ENCODE assay signal across 1 cellular context in the genomic region with DNA sequence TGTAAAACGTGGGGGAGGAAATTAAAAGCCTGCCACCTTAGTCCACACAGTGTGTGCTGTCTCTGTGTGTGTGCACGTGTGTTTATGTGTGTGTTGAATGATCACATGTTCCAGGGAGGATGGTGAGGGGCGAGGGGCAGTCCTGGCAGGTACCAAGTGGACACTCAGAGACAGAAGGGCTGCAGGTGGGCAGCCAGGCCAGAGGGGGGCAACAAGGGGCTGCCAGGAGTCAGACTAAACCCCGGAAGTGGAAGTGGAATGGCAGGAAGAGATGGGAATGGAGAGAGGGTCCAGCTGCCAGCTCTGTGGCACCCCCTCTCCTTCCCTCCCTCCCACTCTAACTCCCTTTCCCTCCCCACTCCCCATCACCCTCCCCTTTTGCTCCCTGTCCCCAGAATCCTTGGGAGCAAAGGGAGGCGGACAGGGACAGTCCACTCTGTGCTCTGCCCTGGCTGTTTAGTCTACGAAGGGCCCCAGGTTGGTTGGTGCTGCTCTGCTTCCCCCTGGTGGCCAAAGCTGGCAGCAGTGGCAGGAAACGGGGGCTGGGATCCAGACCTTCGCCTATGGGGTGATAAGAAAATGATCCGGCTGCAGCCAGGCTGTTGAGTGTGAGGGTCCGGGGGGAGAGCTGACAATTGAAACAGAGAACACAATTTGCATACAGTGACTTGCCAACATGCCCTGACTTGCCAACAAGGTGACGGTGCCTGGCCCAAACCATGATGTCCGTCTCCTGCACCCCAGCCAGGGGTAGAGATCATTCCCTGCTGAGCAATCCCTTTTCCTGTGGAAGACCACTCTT.
TF ChIP-seq lines count a peak whose summit lies in the region.

No MANE protein-coding gene starts in this region.

TF ChIP-seq in A549, 52 proteins besides CTCF, POLR2A, EP300 and RAD21 (continued from another document):
- no peak for TF ChIP-seq PBX3 (IDR thresholded peaks at IDR 0.05)
- TF ChIP-seq E2F6 (IDR thresholded peaks at IDR 0.05; ENCODE audit: borderline replicate concordance, low read depth), result no peak
- TF ChIP-seq CBX8 (IDR thresholded peaks at IDR 0.05), result no peak
- no peak for TF ChIP-seq CEBPB (IDR thresholded peaks at IDR 0.05)
- no peak for TF ChIP-seq ESRRA (IDR thresholded peaks at IDR 0.05; ENCODE audit: borderline replicate concordance, low read length)
- no peak for TF ChIP-seq TP53 (CRISPR knock-in tag; IDR thresholded peaks at IDR 0.05)
- TF ChIP-seq ZFP36 (IDR thresholded peaks at IDR 0.05; ENCODE audit: borderline replicate concordance, partially characterized antibody), result no peak
- 0 out of 2 replicates have a peak, but pooled peaks have one; percentile 33 for TF ChIP-seq MAZ (IDR thresholded peaks at IDR 0.05; ENCODE audit: borderline replicate concordance, low read depth, low read length)
- TF ChIP-seq HEYL (CRISPR knock-in tag; IDR thresholded peaks at IDR 0.05), result no peak
